ENCODE assay signal across 9 cellular contexts in genomic region chr5:115816226-115817042, GRCh38. TPM values are rescaled to one million over a fixed set of nuclear protein-coding genes. Genes with fewer than 3 reads are reported as not detected.
DNase-seq lines count a peak whose midpoint lies in the region; ATAC-seq, FAIRE-seq and TF ChIP-seq lines count a peak whose summit lies in the region.
"Had no signal": no experiment of that assay in that cellular context is flagged by ENCODE, and none has a peak within 500 bp of the region (broad histone marks: within the 10 kb centered on the region; RNA-seq: fewer than 3 reads in every experiment).

TSS of gene CDO1 (minus strand) at chr5:115816659. CDS start at chr5:115816397, 262 bp downstream.

- no peaks in the 10 kb centered on the region for H4K20me1 ChIP-seq in astrocyte (ENCODE audit: insufficient read depth, low read length)

- intact Hi-C loops in left cardiac atrium (cut with DNase I) = loop anchor here in 1 of 2 donors (10.0 kb wide), 1 partner anchor 152 kb away; no protein-coding TSS in a partner anchor

- H3K4me2 ChIP-seq in astrocyte (ENCODE audit: low read length) = peak within 1 kb of the TSS; percentile 98

- peaks cover 15% of the 10 kb centered on the region for H3K27me3 Mint-ChIP-seq in astrocyte (ENCODE audit: low read depth, unreplicated experiment)

- TF ChIP-seq CTCF in GM12875 (IDR thresholded peaks at IDR 0.05; ENCODE audit: borderline replicate concordance, insufficient read depth, low read depth, low read length) (no peak), astrocyte (IDR thresholded peaks at IDR 0.05; ENCODE audit: insufficient read depth, low read depth, low read length) (no peak), omental fat pad (IDR thresholded peaks at IDR 0.05) (no peak)

- H3K4me1 Mint-ChIP-seq in astrocyte (ENCODE audit: low read depth, unreplicated experiment) = no peaks in the 10 kb centered on the region

- no peaks in the 10 kb centered on the region for H3K79me2 ChIP-seq in astrocyte (ENCODE audit: insufficient read depth, low read length)

- H3K27ac Mint-ChIP-seq in astrocyte (ENCODE audit: unreplicated experiment) = peak within 1 kb of the TSS; percentile 84

- no peaks in the 10 kb centered on the region for H3K9me3 ChIP-seq in astrocyte (ENCODE audit: insufficient read depth, low read depth, low read length)

- peak within 1 kb of the TSS; percentile 95 for H2AFZ ChIP-seq in astrocyte (ENCODE audit: low read depth, low read length)

- no peaks in the 10 kb centered on the region for H3K9me3 Mint-ChIP-seq in astrocyte (ENCODE audit: unreplicated experiment)

- ATAC-seq in left cardiac atrium (peak; percentile 86 to 88), omental fat pad (ENCODE audit: low FRiP score) (peak; percentile 70)

- H3K4me3 ChIP-seq in GM12875 (ENCODE audit: low read depth, low read length) = peak within 1 kb of the TSS; percentile 12
- H3K4me3 ChIP-seq in astrocyte (ENCODE audit: insufficient read depth, low read depth, low read length) = peak within 1 kb of the TSS; percentile 83

- peak within 1 kb of the TSS; percentile 79 for H3K9ac ChIP-seq in astrocyte (ENCODE audit: low read length)

- H3K4me1 ChIP-seq in astrocyte (ENCODE audit: insufficient read depth, low read length) = peaks cover 10% of the 10 kb centered on the region

- no peaks in the 10 kb centered on the region for H3K36me3 Mint-ChIP-seq in astrocyte (ENCODE audit: low read depth, unreplicated experiment)

- no peaks in the 10 kb centered on the region for H3K36me3 ChIP-seq in astrocyte (ENCODE audit: insufficient read depth, low read length)

- peak within 1 kb of the TSS; percentile 55 for H3K27ac ChIP-seq in astrocyte (ENCODE audit: low read depth, low read length)

- peaks cover 17% of the 10 kb centered on the region for H3K27me3 ChIP-seq in astrocyte (ENCODE audit: insufficient read depth, low read length)

- H3K4me3 Mint-ChIP-seq in astrocyte (ENCODE audit: unreplicated experiment) = peak within 1 kb of the TSS; percentile 91

- DNase-seq in NCI-H2227 treated with DMSO at 0.1 percent for 48 hours (lab: John Stamatoyannopoulos, UW) (peak; percentile 88), astrocyte (ENCODE audit: low read depth) (peak; percentile 71), left cardiac atrium (peak; percentile 68), omental fat pad (ENCODE audit: low spot score) (no peak), SHP77 (lab: John Stamatoyannopoulos, UW) (no peak), NCI-H1436 treated with DMSO at 0.1 percent for 48 hours (lab: John Stamatoyannopoulos, UW) (no peak), HuH-7.5 (ENCODE audit: low spot score) (no peak)

- FAIRE-seq in astrocyte (lab: Jason Lieb, UNC) = no peak

RNA-seq across cellular contexts. Expression of gene CDO1, which starts in this region (rescaled TPM):
- total RNA-seq in astrocyte (3.9 and 6.1 TPM in 2 replicates), left cardiac atrium (10 to 100 TPM; 12.9 to 41.4 TPM), omental fat pad (100 to 1,000 TPM; 127 to 207 (median 152) TPM)
- total RNA-seq: NCI-H460 had no signal

Comparison
In these comparisons a context has a peak if more than half of its experiments do, and no peak if none do; other contexts are left out.
1. DNase-seq: peak in NCI-H2227 treated with DMSO at 0.1 percent for 48 hours (single experiment), astrocyte (single experiment) and left cardiac atrium (single experiment); none in omental fat pad (single experiment), SHP77 (0 of 2), NCI-H1436 treated with DMSO at 0.1 percent for 48 hours (single experiment) and HuH-7.5 (single experiment).